Comparison of ENCODE assay signal across 9 cellular contexts in genomic region chr10:74924251-74924954, GRCh38.
DNase-seq lines count a peak whose midpoint lies in the region; ATAC-seq and TF ChIP-seq lines count a peak whose summit lies in the region.
"Had no signal": no experiment of that assay in that cellular context is flagged by ENCODE, and none has a peak within 500 bp of the region (broad histone marks: within the 10 kb centered on the region; RNA-seq: fewer than 3 reads in every experiment).

No MANE protein-coding gene starts in this region.

- H3K4me3 Mint-ChIP-seq in nephron = no peak overlapping the region
- no peak overlapping the region for H3K4me3 Mint-ChIP-seq in endodermal cell
- H3K4me3 Mint-ChIP-seq: T-helper 2 cell treated with Interferon-gamma antibody and Interleukin-4, amounts not matched to agents 5 μg/mL and 100 μg/mL, for 36 hours had no signal

- peaks cover 19% of the 10 kb centered on the region for H3K36me3 Mint-ChIP-seq in nephron (ENCODE audit: low read depth)
- peaks cover 7% of the 10 kb centered on the region for H3K36me3 Mint-ChIP-seq in endodermal cell (ENCODE audit: low read depth)

- no peak overlapping the region for H3K27ac ChIP-seq in endodermal cell (ENCODE audit: low read depth, low read length)

- H3K27me3 Mint-ChIP-seq in nephron (ENCODE audit: low read depth) (no peaks in the 10 kb centered on the region), endodermal cell (ENCODE audit: insufficient read depth) (no peaks in the 10 kb centered on the region)

- H3K9me3 Mint-ChIP-seq in nephron = peaks cover 13% of the 10 kb centered on the region
- H3K9me3 Mint-ChIP-seq in endodermal cell = peaks cover 10% of the 10 kb centered on the region

- peak overlapping the region; percentile 16 to 35 (median 31) for H3K27ac Mint-ChIP-seq in nephron
- no peak overlapping the region for H3K27ac Mint-ChIP-seq in endodermal cell
- H3K27ac Mint-ChIP-seq: T-helper 2 cell treated with Interferon-gamma antibody and Interleukin-4, amounts not matched to agents 5 μg/mL and 100 μg/mL, for 36 hours had no signal

- H3K4me1 Mint-ChIP-seq in nephron (peaks cover 72% of the 10 kb centered on the region), endodermal cell (peaks cover 52% of the 10 kb centered on the region)

- TF ChIP-seq CTCF in AG09319 (IDR thresholded peaks at IDR 0.05; ENCODE audit: low read depth, low read length) (no peak), nephron (IDR thresholded peaks at IDR 0.05; ENCODE audit: unreplicated experiment in 3 of 3) (no peak), endodermal cell (conservative IDR thresholded peaks at IDR 0.05) (no peak)

- H3K4me3 ChIP-seq in endodermal cell (ENCODE audit: low read length) = no peak overlapping the region

- no peaks in the 10 kb centered on the region for H3K27me3 ChIP-seq in endodermal cell (ENCODE audit: control insufficient read depth, insufficient read depth, low read length, poor library complexity, severe bottlenecking)

- ATAC-seq in esophagus mucosa (peak; percentile 93), GM21723 (IDR thresholded peaks at IDR 0.05; ENCODE audit: unreplicated experiment) (no peak)

- no peaks in the 10 kb centered on the region for H3K36me3 ChIP-seq in endodermal cell (ENCODE audit: control insufficient read depth, insufficient read depth, low read length)

- peak; percentile 69 for DNase-seq in AG09319 (ENCODE audit: extremely low read depth, low read depth)
- DNase-seq in NCI-H460 (ENCODE audit: extremely low read depth, low read depth) = peak; percentile 38
- DNase-seq in germinal center (ENCODE audit: low spot score) = no peak
- DNase-seq in HuH-7.5 (ENCODE audit: low spot score) = no peak
- no peak for DNase-seq in endodermal cell

- H3K9ac ChIP-seq in endodermal cell (ENCODE audit: extremely low read depth, low read length, poor library complexity, severe bottlenecking) = no peak overlapping the region

- H3K4me1 ChIP-seq in endodermal cell (ENCODE audit: control insufficient read depth, insufficient read depth, low read length) = peaks cover 11% of the 10 kb centered on the region

- 69 to 90% methylated on average over 3 to 5 of the region's 5 CpGs for WGBS in endodermal cell (ENCODE audit: insufficient coverage in 1 of 2, insufficient read length in 1 of 2), 2 experiments

- H3K9me3 ChIP-seq in endodermal cell (ENCODE audit: control insufficient read depth, low read length) = peaks cover 14% of the 10 kb centered on the region

Comparison
In these comparisons a context has a peak if more than half of its experiments do, and no peak if none do; other contexts are left out.
1. DNase-seq: peak in AG09319 (single experiment) and NCI-H460 (single experiment); none in germinal center (single experiment), HuH-7.5 (single experiment) and endodermal cell (single experiment).